28 cellular contexts compared by ENCODE assay signal in the genomic region with DNA sequence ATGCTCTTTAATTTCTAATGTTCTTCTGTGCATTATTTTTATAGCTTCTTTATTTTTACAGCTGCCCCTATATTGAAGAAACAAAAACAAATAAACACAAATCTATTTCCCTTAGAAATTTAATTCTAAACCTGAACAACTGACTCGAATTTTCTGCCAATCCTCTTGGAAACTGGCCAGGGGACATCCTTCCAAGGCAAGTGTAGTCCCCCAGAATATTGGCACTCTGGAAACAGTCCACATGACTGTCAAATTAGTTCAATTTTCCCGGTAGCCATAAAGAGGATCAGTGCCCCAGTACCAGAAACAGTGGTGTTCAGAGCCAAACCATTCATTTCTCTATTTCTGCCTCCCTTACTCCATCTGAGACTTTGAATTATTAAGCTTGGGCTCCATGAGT.
"Had no signal": no experiment of that assay in that cellular context is flagged by ENCODE, and none has a peak within 500 bp of the region (broad histone marks: within the 10 kb centered on the region; RNA-seq: fewer than 3 reads in every experiment).

No MANE protein-coding gene starts in this region.

- ATAC-seq: activated T-helper 17 cell treated with anti-CD3 and anti-CD28 coated beads, Interleukin-2, amount 50 U/mL, for 72 hours; K562; PC-3; T-cell had no signal

- H3K36me3 Mint-ChIP-seq: activated naive CD8-positive, alpha-beta T cell; T-cell had no signal

- H3K27me3 ChIP-seq: cardiac muscle cell had no signal

- H3K27ac ChIP-seq: brain microvascular endothelial cell, cardiac muscle cell, VCaP had no signal

- H3K4me3 Mint-ChIP-seq: activated CD4-positive, alpha-beta memory T cell treated with anti-CD3 and anti-CD28 coated beads, Interleukin-2, amount 10 ng/mL, durations not matched to agents 7 days and 5 days; activated naive CD4-positive, alpha-beta T cell treated with anti-CD3 and anti-CD28 coated beads for 36 hours; activated naive CD8-positive, alpha-beta T cell; activated T-helper 17 cell treated with anti-CD3 and anti-CD28 coated beads, Interleukin-2, amount 50 U/mL, for 72 hours; T-cell had no signal

- H3K4me3 ChIP-seq: cardiac muscle cell, K562 had no signal

- H3K4me1 Mint-ChIP-seq: activated CD4-positive, alpha-beta memory T cell treated with anti-CD3 and anti-CD28 coated beads, Interleukin-2, amount 10 ng/mL, durations not matched to agents 7 days and 5 days; activated T-helper 17 cell treated with anti-CD3 and anti-CD28 coated beads, Interleukin-2, amount 50 U/mL, for 72 hours; T-cell had no signal

- DNase-seq: activated CD4-positive, alpha-beta memory T cell treated with anti-CD3 and anti-CD28 coated beads, Interleukin-2, amount 10 ng/mL, durations not matched to agents 7 days and 5 days; activated CD4-positive, alpha-beta T cell treated with anti-CD3 and anti-CD28 coated beads, Interleukin-2, amount 50 U/mL, for 1 hour; activated CD4-positive, CD25-positive, alpha-beta regulatory T cell; activated gamma-delta T cell; activated naive CD4-positive, alpha-beta T cell treated with anti-CD3 and anti-CD28 coated beads for 36 hours; activated T-cell treated with anti-CD3 and anti-CD28 coated beads for 4 hours; activated T-cell treated with anti-CD3 and anti-CD28 coated beads, Interleukin-2, amount 50 U/mL, for 48 hours; brain microvascular endothelial cell; Karpas-422; MM.1S; NCI-H1417 treated with DMSO at 0.1 percent for 48 hours; NCI-H1694; NCI-H2029; NCI-H2107; NCI-H2171 treated with DMSO at 0.1 percent for 48 hours; NCI-H226; NCI-H510A treated with DMSO at 0.1 percent for 48 hours; NCI-H69; PC-3; SHP77; T-cell; T-helper 2 cell; T1000 had no signal

- H3K9me3 Mint-ChIP-seq: activated CD4-positive, alpha-beta memory T cell treated with anti-CD3 and anti-CD28 coated beads, Interleukin-2, amount 10 ng/mL, durations not matched to agents 7 days and 5 days; activated naive CD4-positive, alpha-beta T cell treated with anti-CD3 and anti-CD28 coated beads for 36 hours; activated T-helper 17 cell treated with anti-CD3 and anti-CD28 coated beads, Interleukin-2, amount 50 U/mL, for 72 hours; T-cell had no signal

- H3K27ac Mint-ChIP-seq: activated CD4-positive, alpha-beta memory T cell treated with anti-CD3 and anti-CD28 coated beads, Interleukin-2, amount 10 ng/mL, durations not matched to agents 7 days and 5 days; activated naive CD4-positive, alpha-beta T cell treated with anti-CD3 and anti-CD28 coated beads for 36 hours; activated naive CD8-positive, alpha-beta T cell; activated T-helper 17 cell treated with anti-CD3 and anti-CD28 coated beads, Interleukin-2, amount 50 U/mL, for 72 hours; T-cell had no signal

- H3K36me3 ChIP-seq: brain microvascular endothelial cell, cardiac muscle cell had no signal
